Comparison of ENCODE assay signal across 1 cellular context in the genomic region with DNA sequence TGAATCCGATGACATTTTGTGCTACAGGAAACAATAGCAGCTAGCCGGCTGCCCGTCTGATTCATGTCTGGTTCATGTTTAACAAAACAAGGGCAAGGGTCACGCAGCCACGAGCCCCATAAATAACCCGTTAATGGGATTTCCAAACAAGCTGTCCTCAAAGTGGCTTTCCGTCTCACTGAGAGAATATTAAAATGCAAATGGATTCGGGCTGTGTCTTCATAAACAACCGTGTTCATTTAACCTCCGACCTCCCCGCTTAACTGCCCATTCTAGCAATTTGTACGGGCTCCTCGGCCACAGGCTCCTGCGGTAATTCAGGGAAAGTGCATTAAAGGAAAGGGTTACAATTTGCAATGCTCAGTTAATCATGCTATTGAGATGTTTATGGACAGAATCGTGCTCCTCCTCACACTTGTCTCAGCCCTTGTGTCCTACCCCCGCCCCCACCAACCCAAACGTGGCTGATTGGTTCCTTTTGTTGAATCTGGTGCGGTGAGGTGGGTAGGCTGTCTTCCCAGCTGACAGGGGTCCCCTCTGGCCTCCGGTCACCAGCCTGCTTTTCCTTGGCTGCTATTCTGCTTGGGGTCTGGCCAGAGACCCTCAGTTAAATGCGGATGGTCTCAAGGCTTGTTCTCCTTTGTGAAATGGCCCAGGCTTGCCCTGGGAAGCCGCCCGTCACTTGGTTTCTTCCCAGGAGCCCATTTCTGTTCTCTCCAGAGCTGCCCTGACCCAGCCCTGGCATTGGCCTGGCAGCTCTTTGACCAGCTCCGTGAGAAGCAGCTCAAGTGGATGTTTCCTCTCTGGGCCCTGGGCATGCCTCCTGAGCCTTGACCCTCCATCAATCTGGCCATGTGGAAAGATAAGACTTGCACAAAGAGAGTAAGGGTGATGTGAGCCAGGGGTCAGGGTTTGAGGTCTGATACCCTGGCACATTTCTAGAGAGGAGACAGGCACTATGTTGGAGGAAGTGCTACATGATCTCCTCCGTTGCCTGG.
TF ChIP-seq lines count a peak whose summit lies in the region.

No MANE protein-coding gene starts in this region.

TF ChIP-seq in HepG2, 621 proteins besides CTCF, POLR2A, EP300 and RAD21 (continued from another document and continues in another):
- TF ChIP-seq ZNF543 (CRISPR knock-in tag; IDR thresholded peaks at IDR 0.05) (no peak), BCL6 (CRISPR knock-in tag; IDR thresholded peaks at IDR 0.05) (no peak), ZSCAN21 (CRISPR knock-in tag; IDR thresholded peaks at IDR 0.05; ENCODE audit: borderline replicate concordance) (no peak), ZNF605 (CRISPR knock-in tag; IDR thresholded peaks at IDR 0.05) (no peak), ZFAT (CRISPR knock-in tag; conservative IDR thresholded peaks at IDR 0.05) (no peak), ZNF670 (CRISPR knock-in tag; IDR thresholded peaks at IDR 0.05; ENCODE audit: borderline replicate concordance) (no peak), PCBP2 (optimal IDR thresholded peaks at IDR 0.05; ENCODE audit: low read depth, low read length, poor library complexity, severe bottlenecking) (no peak), ZNF614 (CRISPR knock-in tag; IDR thresholded peaks at IDR 0.05; ENCODE audit: borderline replicate concordance) (no peak), ZNF660 (CRISPR knock-in tag; IDR thresholded peaks at IDR 0.05; ENCODE audit: borderline replicate concordance, low read depth) (no peak), SRSF4 (IDR thresholded peaks at IDR 0.05; ENCODE audit: low read depth, low read length, poor library complexity, severe bottlenecking) (no peak), SP140L (CRISPR knock-in tag; IDR thresholded peaks at IDR 0.05; ENCODE audit: borderline replicate concordance) (no peak)
- TF ChIP-seq, protein P1, sequence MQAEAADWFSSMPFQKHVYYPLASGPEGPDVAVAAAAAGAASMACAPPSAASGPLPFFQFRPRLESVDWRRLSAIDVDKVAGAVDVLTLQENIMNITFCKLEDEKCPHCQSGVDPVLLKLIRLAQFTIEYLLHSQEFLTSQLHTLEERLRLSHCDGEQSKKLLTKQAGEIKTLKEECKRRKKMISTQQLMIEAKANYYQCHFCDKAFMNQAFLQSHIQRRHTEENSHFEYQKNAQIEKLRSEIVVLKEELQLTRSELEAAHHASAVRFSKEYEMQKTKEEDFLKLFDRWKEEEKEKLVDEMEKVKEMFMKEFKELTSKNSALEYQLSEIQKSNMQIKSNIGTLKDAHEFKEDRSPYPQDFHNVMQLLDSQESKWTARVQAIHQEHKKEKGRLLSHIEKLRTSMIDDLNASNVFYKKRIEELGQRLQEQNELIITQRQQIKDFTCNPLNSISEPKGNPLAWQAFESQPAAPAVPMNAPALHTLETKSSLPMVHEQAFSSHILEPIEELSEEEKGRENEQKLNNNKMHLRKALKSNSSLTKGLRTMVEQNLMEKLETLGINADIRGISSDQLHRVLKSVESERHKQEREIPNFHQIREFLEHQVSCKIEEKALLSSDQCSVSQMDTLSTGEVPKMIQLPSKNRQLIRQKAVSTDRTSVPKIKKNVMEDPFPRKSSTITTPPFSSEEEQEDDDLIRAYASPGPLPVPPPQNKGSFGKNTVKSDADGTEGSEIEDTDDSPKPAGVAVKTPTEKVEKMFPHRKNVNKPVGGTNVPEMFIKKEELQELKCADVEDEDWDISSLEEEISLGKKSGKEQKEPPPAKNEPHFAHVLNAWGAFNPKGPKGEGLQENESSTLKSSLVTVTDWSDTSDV (CRISPR knock-in tag; IDR thresholded peaks at IDR 0.05), result no peak
- TF ChIP-seq, protein P2, sequence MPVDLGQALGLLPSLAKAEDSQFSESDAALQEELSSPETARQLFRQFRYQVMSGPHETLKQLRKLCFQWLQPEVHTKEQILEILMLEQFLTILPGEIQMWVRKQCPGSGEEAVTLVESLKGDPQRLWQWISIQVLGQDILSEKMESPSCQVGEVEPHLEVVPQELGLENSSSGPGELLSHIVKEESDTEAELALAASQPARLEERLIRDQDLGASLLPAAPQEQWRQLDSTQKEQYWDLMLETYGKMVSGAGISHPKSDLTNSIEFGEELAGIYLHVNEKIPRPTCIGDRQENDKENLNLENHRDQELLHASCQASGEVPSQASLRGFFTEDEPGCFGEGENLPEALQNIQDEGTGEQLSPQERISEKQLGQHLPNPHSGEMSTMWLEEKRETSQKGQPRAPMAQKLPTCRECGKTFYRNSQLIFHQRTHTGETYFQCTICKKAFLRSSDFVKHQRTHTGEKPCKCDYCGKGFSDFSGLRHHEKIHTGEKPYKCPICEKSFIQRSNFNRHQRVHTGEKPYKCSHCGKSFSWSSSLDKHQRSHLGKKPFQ (CRISPR knock-in tag; IDR thresholded peaks at IDR 0.05; ENCODE audit: insufficient replicate concordance), result no peak
- TF ChIP-seq, protein P3, sequence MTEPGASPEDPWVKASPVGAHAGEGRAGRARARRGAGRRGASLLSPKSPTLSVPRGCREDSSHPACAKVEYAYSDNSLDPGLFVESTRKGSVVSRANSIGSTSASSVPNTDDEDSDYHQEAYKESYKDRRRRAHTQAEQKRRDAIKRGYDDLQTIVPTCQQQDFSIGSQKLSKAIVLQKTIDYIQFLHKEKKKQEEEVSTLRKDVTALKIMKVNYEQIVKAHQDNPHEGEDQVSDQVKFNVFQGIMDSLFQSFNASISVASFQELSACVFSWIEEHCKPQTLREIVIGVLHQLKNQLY (CRISPR knock-in tag; IDR thresholded peaks at IDR 0.05), result no peak
- TF ChIP-seq, protein P4, sequence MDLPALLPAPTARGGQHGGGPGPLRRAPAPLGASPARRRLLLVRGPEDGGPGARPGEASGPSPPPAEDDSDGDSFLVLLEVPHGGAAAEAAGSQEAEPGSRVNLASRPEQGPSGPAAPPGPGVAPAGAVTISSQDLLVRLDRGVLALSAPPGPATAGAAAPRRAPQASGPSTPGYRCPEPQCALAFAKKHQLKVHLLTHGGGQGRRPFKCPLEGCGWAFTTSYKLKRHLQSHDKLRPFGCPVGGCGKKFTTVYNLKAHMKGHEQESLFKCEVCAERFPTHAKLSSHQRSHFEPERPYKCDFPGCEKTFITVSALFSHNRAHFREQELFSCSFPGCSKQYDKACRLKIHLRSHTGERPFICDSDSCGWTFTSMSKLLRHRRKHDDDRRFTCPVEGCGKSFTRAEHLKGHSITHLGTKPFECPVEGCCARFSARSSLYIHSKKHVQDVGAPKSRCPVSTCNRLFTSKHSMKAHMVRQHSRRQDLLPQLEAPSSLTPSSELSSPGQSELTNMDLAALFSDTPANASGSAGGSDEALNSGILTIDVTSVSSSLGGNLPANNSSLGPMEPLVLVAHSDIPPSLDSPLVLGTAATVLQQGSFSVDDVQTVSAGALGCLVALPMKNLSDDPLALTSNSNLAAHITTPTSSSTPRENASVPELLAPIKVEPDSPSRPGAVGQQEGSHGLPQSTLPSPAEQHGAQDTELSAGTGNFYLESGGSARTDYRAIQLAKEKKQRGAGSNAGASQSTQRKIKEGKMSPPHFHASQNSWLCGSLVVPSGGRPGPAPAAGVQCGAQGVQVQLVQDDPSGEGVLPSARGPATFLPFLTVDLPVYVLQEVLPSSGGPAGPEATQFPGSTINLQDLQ (CRISPR knock-in tag; IDR thresholded peaks at IDR 0.05), result no peak
- TF ChIP-seq, protein P5, sequence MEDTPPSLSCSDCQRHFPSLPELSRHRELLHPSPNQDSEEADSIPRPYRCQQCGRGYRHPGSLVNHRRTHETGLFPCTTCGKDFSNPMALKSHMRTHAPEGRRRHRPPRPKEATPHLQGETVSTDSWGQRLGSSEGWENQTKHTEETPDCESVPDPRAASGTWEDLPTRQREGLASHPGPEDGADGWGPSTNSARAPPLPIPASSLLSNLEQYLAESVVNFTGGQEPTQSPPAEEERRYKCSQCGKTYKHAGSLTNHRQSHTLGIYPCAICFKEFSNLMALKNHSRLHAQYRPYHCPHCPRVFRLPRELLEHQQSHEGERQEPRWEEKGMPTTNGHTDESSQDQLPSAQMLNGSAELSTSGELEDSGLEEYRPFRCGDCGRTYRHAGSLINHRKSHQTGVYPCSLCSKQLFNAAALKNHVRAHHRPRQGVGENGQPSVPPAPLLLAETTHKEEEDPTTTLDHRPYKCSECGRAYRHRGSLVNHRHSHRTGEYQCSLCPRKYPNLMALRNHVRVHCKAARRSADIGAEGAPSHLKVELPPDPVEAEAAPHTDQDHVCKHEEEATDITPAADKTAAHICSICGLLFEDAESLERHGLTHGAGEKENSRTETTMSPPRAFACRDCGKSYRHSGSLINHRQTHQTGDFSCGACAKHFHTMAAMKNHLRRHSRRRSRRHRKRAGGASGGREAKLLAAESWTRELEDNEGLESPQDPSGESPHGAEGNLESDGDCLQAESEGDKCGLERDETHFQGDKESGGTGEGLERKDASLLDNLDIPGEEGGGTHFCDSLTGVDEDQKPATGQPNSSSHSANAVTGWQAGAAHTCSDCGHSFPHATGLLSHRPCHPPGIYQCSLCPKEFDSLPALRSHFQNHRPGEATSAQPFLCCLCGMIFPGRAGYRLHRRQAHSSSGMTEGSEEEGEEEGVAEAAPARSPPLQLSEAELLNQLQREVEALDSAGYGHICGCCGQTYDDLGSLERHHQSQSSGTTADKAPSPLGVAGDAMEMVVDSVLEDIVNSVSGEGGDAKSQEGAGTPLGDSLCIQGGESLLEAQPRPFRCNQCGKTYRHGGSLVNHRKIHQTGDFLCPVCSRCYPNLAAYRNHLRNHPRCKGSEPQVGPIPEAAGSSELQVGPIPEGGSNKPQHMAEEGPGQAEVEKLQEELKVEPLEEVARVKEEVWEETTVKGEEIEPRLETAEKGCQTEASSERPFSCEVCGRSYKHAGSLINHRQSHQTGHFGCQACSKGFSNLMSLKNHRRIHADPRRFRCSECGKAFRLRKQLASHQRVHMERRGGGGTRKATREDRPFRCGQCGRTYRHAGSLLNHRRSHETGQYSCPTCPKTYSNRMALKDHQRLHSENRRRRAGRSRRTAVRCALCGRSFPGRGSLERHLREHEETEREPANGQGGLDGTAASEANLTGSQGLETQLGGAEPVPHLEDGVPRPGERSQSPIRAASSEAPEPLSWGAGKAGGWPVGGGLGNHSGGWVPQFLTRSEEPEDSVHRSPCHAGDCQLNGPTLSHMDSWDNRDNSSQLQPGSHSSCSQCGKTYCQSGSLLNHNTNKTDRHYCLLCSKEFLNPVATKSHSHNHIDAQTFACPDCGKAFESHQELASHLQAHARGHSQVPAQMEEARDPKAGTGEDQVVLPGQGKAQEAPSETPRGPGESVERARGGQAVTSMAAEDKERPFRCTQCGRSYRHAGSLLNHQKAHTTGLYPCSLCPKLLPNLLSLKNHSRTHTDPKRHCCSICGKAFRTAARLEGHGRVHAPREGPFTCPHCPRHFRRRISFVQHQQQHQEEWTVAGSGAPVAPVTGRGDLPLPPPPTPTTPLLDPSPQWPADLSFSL (CRISPR knock-in tag; IDR thresholded peaks at IDR 0.05), result no peak
- TF ChIP-seq, protein P6, sequence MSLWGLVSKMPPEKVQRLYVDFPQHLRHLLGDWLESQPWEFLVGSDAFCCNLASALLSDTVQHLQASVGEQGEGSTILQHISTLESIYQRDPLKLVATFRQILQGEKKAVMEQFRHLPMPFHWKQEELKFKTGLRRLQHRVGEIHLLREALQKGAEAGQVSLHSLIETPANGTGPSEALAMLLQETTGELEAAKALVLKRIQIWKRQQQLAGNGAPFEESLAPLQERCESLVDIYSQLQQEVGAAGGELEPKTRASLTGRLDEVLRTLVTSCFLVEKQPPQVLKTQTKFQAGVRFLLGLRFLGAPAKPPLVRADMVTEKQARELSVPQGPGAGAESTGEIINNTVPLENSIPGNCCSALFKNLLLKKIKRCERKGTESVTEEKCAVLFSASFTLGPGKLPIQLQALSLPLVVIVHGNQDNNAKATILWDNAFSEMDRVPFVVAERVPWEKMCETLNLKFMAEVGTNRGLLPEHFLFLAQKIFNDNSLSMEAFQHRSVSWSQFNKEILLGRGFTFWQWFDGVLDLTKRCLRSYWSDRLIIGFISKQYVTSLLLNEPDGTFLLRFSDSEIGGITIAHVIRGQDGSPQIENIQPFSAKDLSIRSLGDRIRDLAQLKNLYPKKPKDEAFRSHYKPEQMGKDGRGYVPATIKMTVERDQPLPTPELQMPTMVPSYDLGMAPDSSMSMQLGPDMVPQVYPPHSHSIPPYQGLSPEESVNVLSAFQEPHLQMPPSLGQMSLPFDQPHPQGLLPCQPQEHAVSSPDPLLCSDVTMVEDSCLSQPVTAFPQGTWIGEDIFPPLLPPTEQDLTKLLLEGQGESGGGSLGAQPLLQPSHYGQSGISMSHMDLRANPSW (CRISPR knock-in tag; IDR thresholded peaks at IDR 0.05; ENCODE audit: borderline replicate concordance), result no peak
- TF ChIP-seq, protein P7, sequence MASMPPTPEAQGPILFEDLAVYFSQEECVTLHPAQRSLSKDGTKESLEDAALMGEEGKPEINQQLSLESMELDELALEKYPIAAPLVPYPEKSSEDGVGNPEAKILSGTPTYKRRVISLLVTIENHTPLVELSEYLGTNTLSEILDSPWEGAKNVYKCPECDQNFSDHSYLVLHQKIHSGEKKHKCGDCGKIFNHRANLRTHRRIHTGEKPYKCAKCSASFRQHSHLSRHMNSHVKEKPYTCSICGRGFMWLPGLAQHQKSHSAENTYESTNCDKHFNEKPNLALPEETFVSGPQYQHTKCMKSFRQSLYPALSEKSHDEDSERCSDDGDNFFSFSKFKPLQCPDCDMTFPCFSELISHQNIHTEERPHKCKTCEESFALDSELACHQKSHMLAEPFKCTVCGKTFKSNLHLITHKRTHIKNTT (CRISPR knock-in tag; IDR thresholded peaks at IDR 0.05), result no peak
- TF ChIP-seq, protein P8, sequence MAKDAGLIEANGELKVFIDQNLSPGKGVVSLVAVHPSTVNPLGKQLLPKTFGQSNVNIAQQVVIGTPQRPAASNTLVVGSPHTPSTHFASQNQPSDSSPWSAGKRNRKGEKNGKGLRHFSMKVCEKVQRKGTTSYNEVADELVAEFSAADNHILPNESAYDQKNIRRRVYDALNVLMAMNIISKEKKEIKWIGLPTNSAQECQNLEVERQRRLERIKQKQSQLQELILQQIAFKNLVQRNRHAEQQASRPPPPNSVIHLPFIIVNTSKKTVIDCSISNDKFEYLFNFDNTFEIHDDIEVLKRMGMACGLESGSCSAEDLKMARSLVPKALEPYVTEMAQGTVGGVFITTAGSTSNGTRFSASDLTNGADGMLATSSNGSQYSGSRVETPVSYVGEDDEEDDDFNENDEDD (CRISPR knock-in tag; IDR thresholded peaks at IDR 0.05; ENCODE audit: borderline replicate concordance), result no peak
- TF ChIP-seq, protein P9, sequence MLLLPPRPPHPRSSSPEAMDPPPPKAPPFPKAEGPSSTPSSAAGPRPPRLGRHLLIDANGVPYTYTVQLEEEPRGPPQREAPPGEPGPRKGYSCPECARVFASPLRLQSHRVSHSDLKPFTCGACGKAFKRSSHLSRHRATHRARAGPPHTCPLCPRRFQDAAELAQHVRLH (CRISPR knock-in tag; IDR thresholded peaks at IDR 0.05; ENCODE audit: borderline replicate concordance, low read depth), result no peak
